8 cellular contexts compared by ENCODE assay signal in the genomic region with DNA sequence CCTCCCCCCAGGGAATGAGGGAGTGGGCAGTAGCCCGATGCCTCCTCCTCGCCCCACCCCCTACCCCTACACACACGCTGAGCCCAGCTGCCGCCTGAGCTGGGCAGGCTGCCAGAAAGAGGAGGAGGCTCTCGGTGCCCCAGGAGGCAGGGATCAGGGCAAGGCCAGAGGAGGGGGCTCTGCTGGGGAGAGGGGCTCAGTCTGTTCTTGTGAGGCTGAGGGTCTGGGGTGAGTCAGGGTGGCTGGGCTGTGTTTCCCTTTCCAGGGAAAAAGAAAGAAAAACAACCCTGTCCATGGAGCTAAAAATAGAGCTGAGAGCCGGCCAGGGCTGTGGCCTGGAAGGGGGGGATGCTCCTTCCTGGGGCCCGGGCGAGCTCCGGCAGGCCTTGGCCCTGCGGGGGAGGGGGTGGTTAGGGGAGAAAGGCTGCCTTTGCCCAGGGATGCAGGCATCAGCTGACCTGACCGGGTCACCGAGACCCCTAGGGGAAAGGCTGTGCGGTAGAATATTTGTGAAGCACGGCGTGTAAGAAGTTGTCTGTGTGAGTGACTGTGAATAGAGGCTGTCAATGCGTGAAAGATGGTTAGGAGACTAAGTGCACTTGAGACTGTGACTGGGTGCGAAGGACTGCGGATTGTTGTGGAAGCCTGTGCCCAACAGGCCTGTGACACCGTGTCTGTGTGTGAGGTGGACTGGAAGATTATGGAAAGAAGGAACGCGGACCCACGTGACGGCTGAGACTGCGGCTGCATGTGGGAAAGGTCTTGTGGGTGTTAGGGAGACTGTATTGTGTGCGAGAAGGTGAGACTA.
DNase-seq lines count a peak whose midpoint lies in the region; ATAC-seq lines count a peak whose summit lies in the region.

No MANE protein-coding gene starts in this region.

- peaks cover 16% of the 10 kb centered on the region for H3K4me1 ChIP-seq in ES-I3 (ENCODE audit: insufficient read depth, low read length)

- peak overlapping the region; percentile 100 for H3K27ac ChIP-seq in cingulate gyrus (ENCODE audit: low read depth, low read length)

- DNase-seq in NCI-H446 treated with DMSO at 0.1 percent for 48 hours (lab: John Stamatoyannopoulos, UW): peak; percentile 62
- peak; percentile 76 for DNase-seq in activated CD4-positive, alpha-beta T cell treated with anti-CD3 and anti-CD28 coated beads for 48 hours
- peak; percentile 83 for DNase-seq in kidney tubule cell (ENCODE audit: low spot score)
- peak; percentile 41 to 63 for DNase-seq in stimulated activated CD4-positive, alpha-beta T cell treated with anti-CD3 and anti-CD28 coated beads, Interleukin-15, amount 100 ng/mL, for 48 hours (ENCODE audit: low read depth in 2 of 2)

- peak overlapping the region; percentile 66 for H3K9ac ChIP-seq in ES-I3 (ENCODE audit: low read depth, low read length)

- peak; percentile 16 for ATAC-seq in HG03039 (IDR thresholded peaks at IDR 0.05; ENCODE audit: unreplicated experiment)
- ATAC-seq in HG03196 (IDR thresholded peaks at IDR 0.05; ENCODE audit: unreplicated experiment): no peak

- peaks cover 12% of the 10 kb centered on the region; the same call in 1 of the 2 replicates for H3K36me3 ChIP-seq in ES-I3 (ENCODE audit: insufficient read depth, low read length)

- no peaks in the 10 kb centered on the region for H3K9me3 ChIP-seq in ES-I3 (ENCODE audit: control insufficient read depth, insufficient read depth, low read length)
